In genomic region chr7:158353606-158354570, GRCh38 we compare ENCODE assay signal across 8 cellular contexts.
DNase-seq lines count a peak whose midpoint lies in the region; ATAC-seq and TF ChIP-seq lines count a peak whose summit lies in the region.

No MANE protein-coding gene starts in this region.

- no peaks in the 10 kb centered on the region for H3K4me1 ChIP-seq in body of pancreas

- TF ChIP-seq CTCF in AG09309 (IDR thresholded peaks at IDR 0.05; ENCODE audit: control insufficient read depth, insufficient read depth, low read depth, low read length, missing control alignments), result peak; percentile 14
- peak; percentile 22 for TF ChIP-seq CTCF in fibroblast of pulmonary artery (IDR thresholded peaks at IDR 0.05; ENCODE audit: low read length, missing control alignments)
- peak in 2 of 7 experiments; percentile 16 to 17 for TF ChIP-seq CTCF in body of pancreas (IDR thresholded peaks at IDR 0.05)

- WGBS in body of pancreas, 2 donors, result 60 to 85% methylated on average over 8 to 12 of the region's 12 CpGs

- H3K27ac ChIP-seq in body of pancreas, result no peak overlapping the region

- no peak for DNase-seq in AG09309 (ENCODE audit: low read depth)
- peak; percentile 84 for DNase-seq in H7
- peak; percentile 47 for DNase-seq in OCI-M1 (lab: John Stamatoyannopoulos, UW)
- peak; percentile 10 for DNase-seq in fibroblast of pulmonary artery (ENCODE audit: low read depth)
- DNase-seq in NCI-H1048 (lab: John Stamatoyannopoulos, UW), result no peak
- DNase-seq in body of pancreas, result no peak
- no peak for DNase-seq in nucleus accumbens (lab: John Stamatoyannopoulos, UW)
- DNase-seq in activated effector memory CD4-positive, alpha-beta T cell treated with anti-CD3 and anti-CD28 coated beads, Interleukin-2, amount 50 U/mL, for 16 hours, result no peak

- no peaks in the 10 kb centered on the region for H3K36me3 ChIP-seq in H7 (replicated peaks; ENCODE audit: control insufficient read depth, insufficient read depth, low read length)
- H3K36me3 ChIP-seq in body of pancreas (replicated peaks in 1 of 2; ENCODE audit: insufficient read depth in 1 of 2, low read depth in 2 of 2), result no peaks in the 10 kb centered on the region

- intact Hi-C loops in body of pancreas (cut with DNase I), result no loop called here

- TF ChIP-seq POLR2A in body of pancreas (IDR thresholded peaks at IDR 0.05), result no peak

- H3K27me3 ChIP-seq in H7 (ENCODE audit: control insufficient read depth, insufficient read depth, low read length) (peaks cover 27% of the 10 kb centered on the region), body of pancreas (no peaks in the 10 kb centered on the region)

- no peaks in the 10 kb centered on the region for H3K9me3 ChIP-seq in body of pancreas

- ATAC-seq in body of pancreas, result no peak

- H3K4me3 ChIP-seq in AG09309 (ENCODE audit: control insufficient read depth, low read depth, low read length) (no peak overlapping the region), H7 (ENCODE audit: insufficient read depth, low read depth, low read length) (no peak overlapping the region), fibroblast of pulmonary artery (replicated peaks; ENCODE audit: low read depth, low read length) (no peak overlapping the region), body of pancreas (no peak overlapping the region)

Comparison
In these comparisons a context has a peak if more than half of its experiments do, and no peak if none do; other contexts are left out.
1. DNase-seq: peak in H7 (single experiment), OCI-M1 (single experiment) and fibroblast of pulmonary artery (single experiment); none in AG09309 (single experiment), NCI-H1048 (single experiment), body of pancreas (0 of 4), nucleus accumbens (0 of 56) and activated effector memory CD4-positive, alpha-beta T cell treated with anti-CD3 and anti-CD28 coated beads, Interleukin-2, amount 50 U/mL, for 16 hours (single experiment).